In genomic region chr3:45464336-45464809, GRCh38 we compare ENCODE assay signal across 9 cellular contexts.
DNase-seq lines count a peak whose midpoint lies in the region; ATAC-seq and TF ChIP-seq lines count a peak whose summit lies in the region.
"Had no signal": no experiment of that assay in that cellular context is flagged by ENCODE, and none has a peak within 500 bp of the region (broad histone marks: within the 10 kb centered on the region; RNA-seq: fewer than 3 reads in every experiment).

No MANE protein-coding gene starts in this region.

- no peak overlapping the region for H3K4me3 ChIP-seq in NB4 (ENCODE audit: low read depth, low read length)

- TF ChIP-seq POLR2A in NB4 (IDR thresholded peaks at IDR 0.05; ENCODE audit: extremely low read depth, insufficient read length) = no peak

- DNase-seq in ELF-1 (ENCODE audit: low read depth, low spot score) (peak; percentile 81), NB4 (ENCODE audit: low read depth) (peak; percentile 75), amniotic epithelial cell (ENCODE audit: low read depth) (peak; percentile 10), medulla oblongata (ENCODE audit: extremely low spot score) (peak; percentile 21), SHP77 (lab: John Stamatoyannopoulos, UW) (no peak), chondrocyte (ENCODE audit: low spot score) (no peak)
- no peak for DNase-seq in central memory CD4-positive, alpha-beta T cell
- DNase-seq: foreskin keratinocyte had no signal

- no peak for ATAC-seq in HG03196 (IDR thresholded peaks at IDR 0.05; ENCODE audit: unreplicated experiment)
- ATAC-seq: foreskin keratinocyte had no signal

- peaks cover 18% of the 10 kb centered on the region for H3K36me3 Mint-ChIP-seq in chondrocyte (ENCODE audit: low read depth)

- no peaks in the 10 kb centered on the region for H3K27me3 Mint-ChIP-seq in chondrocyte (ENCODE audit: low read depth)

- H3K27ac Mint-ChIP-seq in chondrocyte (ENCODE audit: unreplicated experiment) = no peak overlapping the region

- TF ChIP-seq CTCF in NB4 (IDR thresholded peaks at IDR 0.05; ENCODE audit: low read depth, low read length) (no peak), chondrocyte (IDR thresholded peaks at IDR 0.05) (no peak)

- H3K4me1 Mint-ChIP-seq in chondrocyte (ENCODE audit: low read depth) = peaks cover 13% of the 10 kb centered on the region

- H3K4me3 Mint-ChIP-seq in chondrocyte (ENCODE audit: unreplicated experiment) = no peak overlapping the region

- H3K9me3 Mint-ChIP-seq in chondrocyte (ENCODE audit: low read depth) = peaks cover 15% of the 10 kb centered on the region

Comparison
In these comparisons a context has a peak if more than half of its experiments do, and no peak if none do; other contexts are left out.
1. DNase-seq: peak in ELF-1 (single experiment), NB4 (single experiment), amniotic epithelial cell (single experiment) and medulla oblongata (single experiment); none in SHP77 (0 of 2), chondrocyte (single experiment) and central memory CD4-positive, alpha-beta T cell (single experiment).